ENCODE assay signal across 9 cellular contexts in the genomic region with DNA sequence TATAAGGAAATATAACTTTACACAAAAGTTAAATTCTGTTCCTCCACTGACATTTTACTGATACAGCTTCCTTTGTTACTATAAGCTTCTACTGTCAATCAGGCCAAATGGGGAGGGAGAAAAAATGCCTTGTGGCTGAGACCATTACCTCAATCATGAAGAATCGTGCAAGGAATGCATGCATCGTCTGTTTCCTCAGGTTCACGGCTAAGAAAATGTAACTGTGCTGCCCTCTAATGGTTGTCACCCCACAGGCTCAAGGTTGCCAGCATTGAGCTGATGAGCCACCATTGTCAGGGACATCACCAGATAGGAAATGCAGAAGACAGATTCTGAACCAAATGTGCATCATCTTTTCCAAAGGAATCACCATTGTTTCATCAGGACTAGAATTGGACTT.
DNase-seq lines count a peak whose midpoint lies in the region; ATAC-seq and TF ChIP-seq lines count a peak whose summit lies in the region.
"Had no signal": no experiment of that assay in that cellular context is flagged by ENCODE, and none has a peak within 500 bp of the region (broad histone marks: within the 10 kb centered on the region; RNA-seq: fewer than 3 reads in every experiment).

No MANE protein-coding gene starts in this region.

- H3K4me1 Mint-ChIP-seq in activated CD4-positive, alpha-beta T cell treated with anti-CD3 and anti-CD28 coated beads, Interleukin-2, amount 10 ng/mL, durations not matched to agents 7 days and 5 days: no peaks in the 10 kb centered on the region
- no peaks in the 10 kb centered on the region for H3K4me1 Mint-ChIP-seq in natural killer cell treated with Interleukin-12 subunit alpha and Interleukin-12 subunit beta and Interleukin-15 and Interleukin-18, amount 100 ng/mL, for 72 hours (ENCODE audit: low read depth in 2 of 2)

- H3K9me3 Mint-ChIP-seq in activated CD4-positive, alpha-beta T cell treated with anti-CD3 and anti-CD28 coated beads, Interleukin-2, amount 10 ng/mL, durations not matched to agents 7 days and 5 days: peaks cover 2% of the 10 kb centered on the region
- peaks cover 13% of the 10 kb centered on the region for H3K9me3 Mint-ChIP-seq in natural killer cell treated with Interleukin-12 subunit alpha and Interleukin-12 subunit beta and Interleukin-15 and Interleukin-18, amount 100 ng/mL, for 72 hours

- CTCF ChIA-PET in activated CD4-positive, alpha-beta T cell treated with anti-CD3 and anti-CD28 coated beads, Interleukin-2, amount 10 ng/mL, durations not matched to agents 7 days and 5 days (lab: Charles Lee): interaction anchor here (0.7 kb wide), 1 partner anchor 19 kb away, joined by 3 read pairs; no protein-coding TSS in a partner anchor

- no peak overlapping the region for H3K4me3 ChIP-seq in adipocyte (ENCODE audit: low read length)

- peak; percentile 31; the same call in 1 of the 3 replicates for TF ChIP-seq CTCF in GM12872 (IDR thresholded peaks at IDR 0.05; ENCODE audit: insufficient read depth, low read depth, low read length)

- no peaks in the 10 kb centered on the region for H3K36me3 ChIP-seq in adipocyte (ENCODE audit: control insufficient read depth, insufficient read depth, low read length, severe bottlenecking)
- H3K36me3 ChIP-seq: neutrophil had no signal

- no peak overlapping the region for H3K4me3 Mint-ChIP-seq in activated CD4-positive, alpha-beta T cell treated with anti-CD3 and anti-CD28 coated beads, Interleukin-2, amount 10 ng/mL, durations not matched to agents 7 days and 5 days
- H3K4me3 Mint-ChIP-seq in natural killer cell treated with Interleukin-12 subunit alpha and Interleukin-12 subunit beta and Interleukin-15 and Interleukin-18, amount 100 ng/mL, for 72 hours: no peak overlapping the region

- H3K36me3 Mint-ChIP-seq in activated CD4-positive, alpha-beta T cell treated with anti-CD3 and anti-CD28 coated beads, Interleukin-2, amount 10 ng/mL, durations not matched to agents 7 days and 5 days (ENCODE audit: low read depth): no peaks in the 10 kb centered on the region
- H3K36me3 Mint-ChIP-seq in natural killer cell treated with Interleukin-12 subunit alpha and Interleukin-12 subunit beta and Interleukin-15 and Interleukin-18, amount 100 ng/mL, for 72 hours: no peaks in the 10 kb centered on the region

- ATAC-seq in natural killer cell treated with Interleukin-12 subunit alpha and Interleukin-12 subunit beta and Interleukin-15 and Interleukin-18, amount 100 ng/mL, for 72 hours: no peak

- H3K27me3 ChIP-seq in adipocyte (replicated peaks; ENCODE audit: control insufficient read depth, insufficient read depth, low read length): peaks cover 15% of the 10 kb centered on the region
- H3K27me3 ChIP-seq: neutrophil had no signal

- H3K4me1 ChIP-seq in adipocyte (ENCODE audit: control insufficient read depth, insufficient read depth, low read length): no peaks in the 10 kb centered on the region

- H3K9ac ChIP-seq in adipocyte (ENCODE audit: low read length): no peak overlapping the region

- no peak overlapping the region for H3K27ac Mint-ChIP-seq in activated CD4-positive, alpha-beta T cell treated with anti-CD3 and anti-CD28 coated beads, Interleukin-2, amount 10 ng/mL, durations not matched to agents 7 days and 5 days
- H3K27ac Mint-ChIP-seq in natural killer cell treated with Interleukin-12 subunit alpha and Interleukin-12 subunit beta and Interleukin-15 and Interleukin-18, amount 100 ng/mL, for 72 hours: no peak overlapping the region

- DNase-seq in NCI-H1048 (lab: John Stamatoyannopoulos, UW): peak; percentile 45
- DNase-seq in adipocyte (ENCODE audit: low read depth): peak; percentile 90
- peak; percentile 93 for DNase-seq in iris pigment epithelial cell (ENCODE audit: low read depth)
- DNase-seq in NCI-H524 treated with DMSO at 0.1 percent for 48 hours (lab: John Stamatoyannopoulos, UW): no peak
- DNase-seq in activated CD4-positive, alpha-beta T cell treated with anti-CD3 and anti-CD28 coated beads, Interleukin-2, amount 10 ng/mL, durations not matched to agents 7 days and 5 days: no peak
- DNase-seq in activated naive CD4-positive, alpha-beta T cell treated with anti-CD3 and anti-CD28 coated beads, Interleukin-2, amount 50 U/mL, for 16 hours: no peak
- no peak for DNase-seq in natural killer cell treated with Interleukin-12 subunit alpha and Interleukin-12 subunit beta and Interleukin-15 and Interleukin-18, amount 100 ng/mL, for 72 hours (ENCODE audit: low spot score)

- POLR2A ChIA-PET in activated CD4-positive, alpha-beta T cell treated with anti-CD3 and anti-CD28 coated beads, Interleukin-2, amount 10 ng/mL, durations not matched to agents 7 days and 5 days (lab: Charles Lee): no interaction called here

- no peaks in the 10 kb centered on the region for H3K27me3 Mint-ChIP-seq in activated CD4-positive, alpha-beta T cell treated with anti-CD3 and anti-CD28 coated beads, Interleukin-2, amount 10 ng/mL, durations not matched to agents 7 days and 5 days
- no peaks in the 10 kb centered on the region for H3K27me3 Mint-ChIP-seq in natural killer cell treated with Interleukin-12 subunit alpha and Interleukin-12 subunit beta and Interleukin-15 and Interleukin-18, amount 100 ng/mL, for 72 hours

- no peaks in the 10 kb centered on the region for H3K9me3 ChIP-seq in adipocyte (ENCODE audit: control insufficient read depth, low read length)
- H3K9me3 ChIP-seq: neutrophil had no signal

Comparison
In these comparisons a context has a peak if more than half of its experiments do, and no peak if none do; other contexts are left out.
1. DNase-seq: peak in NCI-H1048 (single experiment), adipocyte (single experiment) and iris pigment epithelial cell (single experiment); none in NCI-H524 treated with DMSO at 0.1 percent for 48 hours (single experiment), activated CD4-positive, alpha-beta T cell treated with anti-CD3 and anti-CD28 coated beads, Interleukin-2, amount 10 ng/mL, durations not matched to agents 7 days and 5 days (single experiment), activated naive CD4-positive, alpha-beta T cell treated with anti-CD3 and anti-CD28 coated beads, Interleukin-2, amount 50 U/mL, for 16 hours (single experiment) and natural killer cell treated with Interleukin-12 subunit alpha and Interleukin-12 subunit beta and Interleukin-15 and Interleukin-18, amount 100 ng/mL, for 72 hours (single experiment).